Comparison of ENCODE assay signal across 8 cellular contexts in genomic region chr11:65204646-65205601, GRCh38. TPM values are rescaled to one million over a fixed set of nuclear protein-coding genes. Genes with fewer than 3 reads are reported as not detected.
DNase-seq lines count a peak whose midpoint lies in the region; ATAC-seq lines count a peak whose summit lies in the region.

No MANE protein-coding gene starts in this region.

- H3K4me1 Mint-ChIP-seq in activated T-helper 17 cell treated with anti-CD3 and anti-CD28 coated beads, Interleukin-2, amount 50 U/mL, for 72 hours, result peaks cover 11% of the 10 kb centered on the region

- H3K36me3 Mint-ChIP-seq in activated T-helper 17 cell treated with anti-CD3 and anti-CD28 coated beads, Interleukin-2, amount 50 U/mL, for 72 hours (ENCODE audit: low read depth), result peaks cover 64% of the 10 kb centered on the region

- ATAC-seq in activated T-helper 17 cell treated with anti-CD3 and anti-CD28 coated beads, Interleukin-2, amount 50 U/mL, for 72 hours (replicated peaks), result peak; percentile 62
- ATAC-seq in HG03457 (IDR thresholded peaks at IDR 0.05; ENCODE audit: unreplicated experiment), result no peak
- no peak for ATAC-seq in GM21526 (IDR thresholded peaks at IDR 0.05; ENCODE audit: low FRiP score, unreplicated experiment)

- H3K27me3 Mint-ChIP-seq in activated T-helper 17 cell treated with anti-CD3 and anti-CD28 coated beads, Interleukin-2, amount 50 U/mL, for 72 hours, result no peaks in the 10 kb centered on the region

- no peak overlapping the region for H3K27ac Mint-ChIP-seq in activated T-helper 17 cell treated with anti-CD3 and anti-CD28 coated beads, Interleukin-2, amount 50 U/mL, for 72 hours

- DNase-seq in activated gamma-delta T cell treated with Interleukin-2 at 50 U/mL for 16 hours (peak; percentile 40), activated gamma-delta T cell (lab: John Stamatoyannopoulos, UW) (no peak), NCI-H510A (lab: John Stamatoyannopoulos, UW) (peak; percentile 34), globus pallidus (ENCODE audit: low spot score) (peak; percentile 65), pons (ENCODE audit: low spot score) (peak; percentile 46)

- no peak overlapping the region for H3K4me3 Mint-ChIP-seq in activated T-helper 17 cell treated with anti-CD3 and anti-CD28 coated beads, Interleukin-2, amount 50 U/mL, for 72 hours

- H3K9me3 Mint-ChIP-seq in activated T-helper 17 cell treated with anti-CD3 and anti-CD28 coated beads, Interleukin-2, amount 50 U/mL, for 72 hours, result no peaks in the 10 kb centered on the region

RNA-seq across cellular contexts. Expression of gene CAPN1, which starts 23.2 kb away (rescaled TPM):
- 100 to 1,000 TPM; 143 to 150 TPM for total RNA-seq in activated T-helper 17 cell treated with anti-CD3 and anti-CD28 coated beads, Interleukin-2, amount 50 U/mL, for 72 hours

RNA-seq across cellular contexts. Expression of gene SPDYC, which starts 34.9 kb away (rescaled TPM):
- not detected for total RNA-seq in activated T-helper 17 cell treated with anti-CD3 and anti-CD28 coated beads, Interleukin-2, amount 50 U/mL, for 72 hours

RNA-seq across cellular contexts. Expression of gene POLA2, which starts 56.8 kb away (rescaled TPM):
- total RNA-seq in activated T-helper 17 cell treated with anti-CD3 and anti-CD28 coated beads, Interleukin-2, amount 50 U/mL, for 72 hours, result 10 to 100 TPM; 54.6 to 64.1 TPM
